ENCODE assay signal across 8 cellular contexts in genomic region chr1:151458936-151459330, GRCh38. TPM values are rescaled to one million over a fixed set of nuclear protein-coding genes. Genes with fewer than 3 reads are reported as not detected.
DNase-seq lines count a peak whose midpoint lies in the region; ATAC-seq and TF ChIP-seq lines count a peak whose summit lies in the region.

No MANE protein-coding gene starts in this region.

- H3K4me2 ChIP-seq in parathyroid adenoma (ENCODE audit: low read length): peak overlapping the region; percentile 46

- peaks cover 7% of the 10 kb centered on the region for H3K27me3 Mint-ChIP-seq in activated naive CD4-positive, alpha-beta T cell treated with anti-CD3 and anti-CD28 coated beads for 36 hours (ENCODE audit: low read depth)

- peak overlapping the region; percentile 83 for H3K27ac Mint-ChIP-seq in activated naive CD4-positive, alpha-beta T cell treated with anti-CD3 and anti-CD28 coated beads for 36 hours

- DNase-seq in AG08396 (ENCODE audit: low spot score) (peak; percentile 74), HT1080 (ENCODE audit: low read depth) (peak; percentile 59), RWPE2 (ENCODE audit: low spot score) (peak; percentile 80), head of caudate nucleus (peak in 41 of 42 donors; percentile 5 to 81 (median 65)), vagina (ENCODE audit: extremely low spot score in 2 of 2) (no peak)
- DNase-seq in activated naive CD4-positive, alpha-beta T cell treated with anti-CD3 and anti-CD28 coated beads for 36 hours: peak; percentile 58

- CTCF ChIA-PET in activated naive CD4-positive, alpha-beta T cell treated with anti-CD3 and anti-CD28 coated beads for 36 hours (lab: Charles Lee): no interaction called here

- ATAC-seq in GM19043 (IDR thresholded peaks at IDR 0.05; ENCODE audit: low read depth, unreplicated experiment) (peak; percentile 35), RWPE2 (ENCODE audit: low read depth) (peak; percentile 55)

- H3K4me3 ChIP-seq in RWPE2 (ENCODE audit: severe bottlenecking) (peak overlapping the region; percentile 50), parathyroid adenoma (ENCODE audit: low read depth, low read length) (peak overlapping the region; percentile 45), vagina (peak overlapping the region; percentile 83 to 84)

- peaks cover 29% of the 10 kb centered on the region for H3K4me1 Mint-ChIP-seq in activated naive CD4-positive, alpha-beta T cell treated with anti-CD3 and anti-CD28 coated beads for 36 hours (ENCODE audit: low read depth)

- peak overlapping the region; percentile 37 for H3K9ac ChIP-seq in parathyroid adenoma

- no peaks in the 10 kb centered on the region for H3K9me3 Mint-ChIP-seq in activated naive CD4-positive, alpha-beta T cell treated with anti-CD3 and anti-CD28 coated beads for 36 hours

- intact Hi-C loops in activated naive CD4-positive, alpha-beta T cell treated with anti-CD3 and anti-CD28 coated beads for 36 hours (cut with micrococcal nuclease): loop anchor here (1.0 to 5.0 kb wide), 7 partner anchors 14 to 378 kb away; partner anchors contain the start of genes C2CD4D, CGN, PIP5K1A and RFX5
- intact Hi-C loops in head of caudate nucleus (cut with DNase I): loop anchor here (2.0 to 10.0 kb wide), 3 partner anchors 14 to 156 kb away; partner anchors contain the start of gene SNX27
- intact Hi-C loops in vagina (cut with DNase I): no loop called here

- H3K27ac ChIP-seq in RWPE2 (ENCODE audit: poor library complexity, severe bottlenecking) (peak overlapping the region; percentile 81), parathyroid adenoma (peak overlapping the region; percentile 87), vagina (peak overlapping the region; percentile 98)

- peaks cover 6% of the 10 kb centered on the region for H3K79me2 ChIP-seq in parathyroid adenoma

- TF ChIP-seq CTCF in RWPE2 (IDR thresholded peaks at IDR 0.05; ENCODE audit: poor library complexity, severe bottlenecking) (no peak), parathyroid adenoma (IDR thresholded peaks at IDR 0.05) (no peak), vagina (IDR thresholded peaks at IDR 0.05) (no peak)

- H3K36me3 Mint-ChIP-seq in activated naive CD4-positive, alpha-beta T cell treated with anti-CD3 and anti-CD28 coated beads for 36 hours (ENCODE audit: low read depth): peaks cover 6% of the 10 kb centered on the region

- H3K4me3 Mint-ChIP-seq in activated naive CD4-positive, alpha-beta T cell treated with anti-CD3 and anti-CD28 coated beads for 36 hours: peak overlapping the region; percentile 77

- no peak for TF ChIP-seq POLR2A in vagina (IDR thresholded peaks at IDR 0.05)

- H3K4me1 ChIP-seq in RWPE2 (ENCODE audit: insufficient read depth, poor library complexity, severe bottlenecking) (peaks cover 5% of the 10 kb centered on the region), parathyroid adenoma (peaks cover 4% of the 10 kb centered on the region), vagina (peaks cover 34% of the 10 kb centered on the region)

- H3K9me3 ChIP-seq in RWPE2 (ENCODE audit: severe bottlenecking) (no peaks in the 10 kb centered on the region), parathyroid adenoma (ENCODE audit: control insufficient read depth, low read length) (no peaks in the 10 kb centered on the region), vagina (no peaks in the 10 kb centered on the region)

- peaks cover 11% of the 10 kb centered on the region for H3K36me3 ChIP-seq in RWPE2 (ENCODE audit: low read depth)
- H3K36me3 ChIP-seq in parathyroid adenoma (ENCODE audit: control insufficient read depth, insufficient read depth, low read length): no peaks in the 10 kb centered on the region
- no peaks in the 10 kb centered on the region for H3K36me3 ChIP-seq in vagina

- H3K27me3 ChIP-seq in RWPE2 (ENCODE audit: insufficient read depth, poor library complexity, severe bottlenecking) (no peaks in the 10 kb centered on the region), parathyroid adenoma (ENCODE audit: control insufficient read depth, insufficient read depth, low read length) (no peaks in the 10 kb centered on the region), vagina (no peaks in the 10 kb centered on the region)

- no peak overlapping the region for H2AFZ ChIP-seq in parathyroid adenoma

RNA-seq across cellular contexts. Expression of gene POGZ, which starts 0.4 kb away (rescaled TPM):
- 13.0 and 27.6 TPM in 2 replicates for total RNA-seq in HT1080 (2014; rRNA removed; shearing (Covaris generic))
- polyA plus RNA-seq in HT1080 (2015; cell fraction: cytosol; rRNA removed): 16.6 and 17.9 TPM in 2 replicates
- polyA plus RNA-seq in HT1080 (2015; cell fraction: nucleus; rRNA removed): 80.1 and 88.9 TPM in 2 replicates
- total RNA-seq in activated naive CD4-positive, alpha-beta T cell treated with anti-CD3 and anti-CD28 coated beads for 36 hours: 10 to 100 TPM; 69.7 to 73.7 TPM
- total RNA-seq in vagina: 60.6 TPM

RNA-seq across cellular contexts. Expression of gene CGN, which starts 52.3 kb away (rescaled TPM):
- 1.6 and 2.4 TPM in 2 replicates for total RNA-seq in HT1080 (2014; rRNA removed; shearing (Covaris generic))
- 0.10 TPM in 2 replicates for polyA plus RNA-seq in HT1080 (2015; cell fraction: cytosol; rRNA removed)
- polyA plus RNA-seq in HT1080 (2015; cell fraction: nucleus; rRNA removed): 3.9 TPM in 2 replicates
- 1 to 10 TPM in 1 of 2 experiments, under 1 TPM in 1; 0.62 to 1.5 TPM for total RNA-seq in activated naive CD4-positive, alpha-beta T cell treated with anti-CD3 and anti-CD28 coated beads for 36 hours
- total RNA-seq in vagina: 13.0 TPM

RNA-seq across cellular contexts. Expression of gene PSMB4, which starts 59.6 kb away (rescaled TPM):
- 526 and 564 TPM in 2 replicates for total RNA-seq in HT1080 (2014; rRNA removed; shearing (Covaris generic))
- 451 and 516 TPM in 2 replicates for polyA plus RNA-seq in HT1080 (2015; cell fraction: cytosol; rRNA removed)
- polyA plus RNA-seq in HT1080 (2015; cell fraction: nucleus; rRNA removed): 560 and 565 TPM in 2 replicates
- total RNA-seq in activated naive CD4-positive, alpha-beta T cell treated with anti-CD3 and anti-CD28 coated beads for 36 hours: 100 to 1,000 TPM; 394 to 398 TPM
- total RNA-seq in vagina: 292 TPM

Comparison
In these comparisons a context has a peak if more than half of its experiments do, and no peak if none do; other contexts are left out.
1. DNase-seq: peak in AG08396 (single experiment), HT1080 (single experiment), RWPE2 (single experiment), activated naive CD4-positive, alpha-beta T cell treated with anti-CD3 and anti-CD28 coated beads for 36 hours (single experiment) and head of caudate nucleus (41 of 42); none in vagina (0 of 2).
2. Peak in every context shown above with its lines, with median percentiles within 50 percentile points of each other: H3K27ac ChIP-seq and H3K4me3 ChIP-seq.